ENCODE assay signal across 8 cellular contexts in genomic region chr9:124776613-124776951, GRCh38. TPM values are rescaled to one million over a fixed set of nuclear protein-coding genes. Genes with fewer than 3 reads are reported as not detected.
A peak's percentile ranks its signal among the peaks of the same experiment; 100 is the strongest.
DNase-seq lines count a peak whose midpoint lies in the region; ATAC-seq and TF ChIP-seq lines count a peak whose summit lies in the region.

No MANE protein-coding gene starts in this region.

- H3K27ac ChIP-seq in CD8-positive, alpha-beta memory T cell (ENCODE audit: low read depth, low read length) = no peak overlapping the region
- no peak overlapping the region for H3K27ac ChIP-seq in OCI-LY7 (ENCODE audit: low read depth, low read length, poor library complexity, severe bottlenecking)
- peak overlapping the region; percentile 6 to 10 for H3K27ac ChIP-seq in esophagus (ENCODE audit: low read depth in 2 of 2, low read length in 1 of 2)

- H3K9me3 ChIP-seq in CD8-positive, alpha-beta memory T cell (ENCODE audit: low read length) = no peaks in the 10 kb centered on the region
- H3K9me3 ChIP-seq in OCI-LY7 (ENCODE audit: low read length) (no peaks in the 10 kb centered on the region), esophagus (ENCODE audit: control insufficient read depth in 2 of 2, insufficient read depth in 1 of 2, low read depth in 1 of 2, low read length in 1 of 2) (no peaks in the 10 kb centered on the region)

- H3K4me1 ChIP-seq in CD8-positive, alpha-beta memory T cell (ENCODE audit: insufficient read depth, low read length) = peaks cover 16% of the 10 kb centered on the region
- peaks cover 20% of the 10 kb centered on the region for H3K4me1 ChIP-seq in OCI-LY7 (ENCODE audit: insufficient read depth, low read length, poor library complexity, severe bottlenecking)
- H3K4me1 ChIP-seq in esophagus (ENCODE audit: control insufficient read depth in 2 of 2, insufficient read depth in 2 of 2, low read length in 1 of 2) = peaks cover 0 to 6% of the 10 kb centered on the region in 2 donors

- H3K4me3 ChIP-seq in CD8-positive, alpha-beta memory T cell (ENCODE audit: low read length) = peak overlapping the region; percentile 26
- H3K4me3 ChIP-seq in OCI-LY7 (ENCODE audit: low read depth, low read length, poor library complexity, severe bottlenecking) (peak overlapping the region; percentile 74), esophagus (ENCODE audit: low read depth in 1 of 2, low read length in 2 of 2) (peak overlapping the region; percentile 46 to 66)

- POLR2A ChIA-PET in CD8-positive, alpha-beta memory T cell (lab: Charles Lee) = no interaction called here
- POLR2A ChIA-PET in OCI-LY7 (lab: Charles Lee) = interaction anchor here (0.5 to 2.5 kb wide), 6 partner anchors 10 to 341 kb away, joined by 3 to 6 read pairs (median 3); partner anchors contain the start of gene WDR38

- H4K20me1 ChIP-seq in OCI-LY7 (ENCODE audit: insufficient read depth, low read length) = peaks cover 5% of the 10 kb centered on the region; the same call in 1 of the 2 replicates

- peak overlapping the region; percentile 88 for H3K4me2 ChIP-seq in OCI-LY7 (ENCODE audit: low read length)

- no peaks in the 10 kb centered on the region for H3K36me3 ChIP-seq in CD8-positive, alpha-beta memory T cell (ENCODE audit: insufficient read depth, low read length)
- H3K36me3 ChIP-seq in OCI-LY7 (ENCODE audit: insufficient read depth, low read length) = no peaks in the 10 kb centered on the region
- no peaks in the 10 kb centered on the region for H3K36me3 ChIP-seq in esophagus (ENCODE audit: control insufficient read depth in 2 of 2, insufficient read depth in 2 of 2, low read length in 1 of 2)

- ATAC-seq in HG03196 (IDR thresholded peaks at IDR 0.05; ENCODE audit: unreplicated experiment) (no peak), HG03460 (IDR thresholded peaks at IDR 0.05; ENCODE audit: unreplicated experiment) (no peak)

- peak overlapping the region; percentile 42 to 86 (median 71) for H3K4me3 Mint-ChIP-seq in CD8-positive, alpha-beta memory T cell
- H3K4me3 Mint-ChIP-seq in osteocyte (ENCODE audit: unreplicated experiment) = peak overlapping the region; percentile 78

- no peak overlapping the region for H3K27ac Mint-ChIP-seq in CD8-positive, alpha-beta memory T cell
- peak overlapping the region; percentile 58 for H3K27ac Mint-ChIP-seq in osteocyte (ENCODE audit: unreplicated experiment)

- peaks cover 30% of the 10 kb centered on the region for H3K27me3 ChIP-seq in CD8-positive, alpha-beta memory T cell (ENCODE audit: insufficient read depth, low read length, poor library complexity, severe bottlenecking)
- no peaks in the 10 kb centered on the region for H3K27me3 ChIP-seq in esophagus (ENCODE audit: control insufficient read depth in 1 of 2, insufficient read depth in 2 of 2, low read length in 2 of 2)

- no peaks in the 10 kb centered on the region for H3K36me3 Mint-ChIP-seq in CD8-positive, alpha-beta memory T cell
- no peaks in the 10 kb centered on the region for H3K36me3 Mint-ChIP-seq in osteocyte (ENCODE audit: unreplicated experiment)

- DNase-seq in CD8-positive, alpha-beta memory T cell = no peak
- DNase-seq in OCI-LY7 (ENCODE audit: low spot score) (no peak), osteocyte (ENCODE audit: extremely low spot score, unreplicated experiment) (peak; percentile 40), germinal center (ENCODE audit: low spot score) (no peak)
- DNase-seq in activated effector memory CD4-positive, alpha-beta T cell treated with anti-CD3 and anti-CD28 coated beads, Interleukin-2, amount 50 U/mL, for 16 hours = no peak

- CTCF ChIA-PET in CD8-positive, alpha-beta memory T cell (lab: Charles Lee) = interaction anchor here (0.8 to 8.1 kb wide), 4 partner anchors 8 to 116 kb away, joined by 3 to 121 read pairs (median 4); partner anchors contain the start of gene WDR38
- CTCF ChIA-PET in OCI-LY7 (lab: Charles Lee; ENCODE audit: unreplicated experiment) = interaction anchor here (0.6 kb wide), 1 partner anchor 161 kb away, joined by 3 read pairs; no protein-coding TSS in a partner anchor

- H2AFZ ChIP-seq in OCI-LY7 (ENCODE audit: low read length) = peak overlapping the region; percentile 54; the same call in 1 of the 2 replicates

- H3K27me3 Mint-ChIP-seq in CD8-positive, alpha-beta memory T cell = peaks cover 26 to 35% of the 10 kb centered on the region in 2 donors
- no peaks in the 10 kb centered on the region for H3K27me3 Mint-ChIP-seq in osteocyte (ENCODE audit: unreplicated experiment)

- H3K9me3 Mint-ChIP-seq in CD8-positive, alpha-beta memory T cell = no peaks in the 10 kb centered on the region
- H3K9me3 Mint-ChIP-seq in osteocyte (ENCODE audit: unreplicated experiment) = no peaks in the 10 kb centered on the region

- TF ChIP-seq CTCF in OCI-LY7 (conservative IDR thresholded peaks at IDR 0.05; ENCODE audit: low read length) = no peak
- no peak for TF ChIP-seq CTCF in osteocyte (IDR thresholded peaks at IDR 0.05)

- no peaks in the 10 kb centered on the region for H3K9me2 ChIP-seq in OCI-LY7 (ENCODE audit: insufficient read depth, low read length)

- no TSS peak for BruUV-seq in OCI-LY7 (replicated peaks; lab: Mats Ljungman, UMichigan)

- intact Hi-C loops in OCI-LY7 (cut with micrococcal nuclease; ENCODE audit: unreplicated experiment) = loop anchor here (10.0 kb wide), 1 partner anchor 988 kb away; no protein-coding TSS in a partner anchor

- peaks cover 17 to 40% (median 25%) of the 10 kb centered on the region in 3 donors for H3K4me1 Mint-ChIP-seq in CD8-positive, alpha-beta memory T cell
- H3K4me1 Mint-ChIP-seq in osteocyte (ENCODE audit: unreplicated experiment) = peaks cover 49% of the 10 kb centered on the region

- no peaks in the 10 kb centered on the region for H3K79me2 ChIP-seq in OCI-LY7 (ENCODE audit: insufficient read depth, low read depth, low read length)

- 14 to 15% methylated on average over 12 of the region's 12 CpGs for WGBS in esophagus, 2 donors

RNA-seq across cellular contexts. Expression of gene OLFML2A, which starts 0.4 kb away (rescaled TPM):
- not detected for total RNA-seq in CD8-positive, alpha-beta memory T cell
- not detected for polyA plus RNA-seq in CD8-positive, alpha-beta memory T cell
- 3.4 and 4.4 TPM in 2 replicates for total RNA-seq in OCI-LY7 (2014; rRNA removed; shearing (Covaris generic))
- total RNA-seq in OCI-LY7 (2022) = 6.0 and 6.7 TPM in 2 replicates
- polyA plus RNA-seq in esophagus = 1 to 10 TPM; 3.7 to 5.2 TPM
- 146 and 169 TPM in 2 replicates for total RNA-seq in osteocyte

RNA-seq across cellular contexts. Expression of gene NR6A1, which starts 5.5 kb away (rescaled TPM):
- total RNA-seq in CD8-positive, alpha-beta memory T cell = 1 to 10 TPM; 2.4 to 3.0 TPM
- polyA plus RNA-seq in CD8-positive, alpha-beta memory T cell = not detected
- total RNA-seq in OCI-LY7 (2014; rRNA removed; shearing (Covaris generic)) = 13.0 and 17.5 TPM in 2 replicates
- total RNA-seq in OCI-LY7 (2022) = 21.7 and 23.0 TPM in 2 replicates
- polyA plus RNA-seq in esophagus = 1 to 10 TPM in 1 of 2 donors, under 1 TPM in 1; 0.68 to 1.4 TPM
- total RNA-seq in osteocyte = 0.56 and 0.78 TPM in 2 replicates

Comparison
In these comparisons a context has a peak if more than half of its experiments do, and no peak if none do; other contexts are left out.
1. H3K27ac ChIP-seq: peak in esophagus (2 of 2); none in CD8-positive, alpha-beta memory T cell (single experiment) and OCI-LY7 (single experiment).
2. RNA of gene OLFML2A, which starts 0.4 kb away (total RNA-seq): 146 to 169 TPM in osteocyte; 3.4 to 6.7 TPM in OCI-LY7 and not detected in CD8-positive, alpha-beta memory T cell; every median in the first group is over 10 times any median in the second.
3. Peak in every context shown above with its lines, with median percentiles within 50 percentile points of each other: H3K4me3 ChIP-seq.